ENCODE assay signal across 21 cellular contexts in genomic region chr20:396252-396618, GRCh38. TPM values are rescaled to one million over a fixed set of nuclear protein-coding genes. Genes with fewer than 3 reads are reported as not detected.
A peak's percentile ranks its signal among the peaks of the same experiment; 100 is the strongest.
DNase-seq lines count a peak whose midpoint lies in the region; ATAC-seq, FAIRE-seq and TF ChIP-seq lines count a peak whose summit lies in the region.
"Had no signal": no experiment of that assay in that cellular context is flagged by ENCODE, and none has a peak within 500 bp of the region (broad histone marks: within the 10 kb centered on the region; RNA-seq: fewer than 3 reads in every experiment).

No MANE protein-coding gene starts in this region.

- no TSS peak for BruUV-seq in HepG2 (replicated peaks; lab: Mats Ljungman, UMichigan)

- H3K27ac ChIP-seq in A549 (peak overlapping the region; percentile 42 to 60; a peak in 3 of 6 replicates), RWPE1 (peak overlapping the region; percentile 81), HepG2 (ENCODE audit: extremely low read length, insufficient read depth, low read length) (peak overlapping the region; percentile 87), prostate gland (peak overlapping the region; percentile 61 to 66), neural progenitor cell (no peak overlapping the region)

- CTCF ChIA-PET in A549 (lab: Yijun Ruan, JAX): interaction anchor here (0.8 to 15.4 kb wide), 7 partner anchors 11 to 66 kb away, joined by 3 to 160 read pairs (median 6); partner anchors contain the start of gene TRIB3
- CTCF ChIA-PET in RWPE1 (lab: Yijun Ruan, JAX): no interaction called here
- CTCF ChIA-PET in HepG2 (lab: Yijun Ruan, JAX; ENCODE audit: low intra/inter-chr PET ratio, low total read pairs): interaction anchor here (1.0 kb wide), 1 partner anchor 35 kb away, joined by 3 read pairs; no protein-coding TSS in a partner anchor
- CTCF ChIA-PET in activated CD8-positive, alpha-beta memory T cell treated with anti-CD3 and anti-CD28 coated beads, Interleukin-2, amount 10 ng/mL, durations not matched to agents 7 days and 5 days (lab: Charles Lee): no interaction called here

- no peak overlapping the region for H3K4me3 Mint-ChIP-seq in activated CD8-positive, alpha-beta memory T cell treated with anti-CD3 and anti-CD28 coated beads, Interleukin-2, amount 10 ng/mL, durations not matched to agents 7 days and 5 days
- H3K4me3 Mint-ChIP-seq in neural progenitor cell: no peak overlapping the region
- H3K4me3 Mint-ChIP-seq: CD14-positive monocyte; CD8-positive, alpha-beta T cell; HFFc6 had no signal

- H3K9me3 Mint-ChIP-seq in activated CD8-positive, alpha-beta memory T cell treated with anti-CD3 and anti-CD28 coated beads, Interleukin-2, amount 10 ng/mL, durations not matched to agents 7 days and 5 days (ENCODE audit: low read depth): no peaks in the 10 kb centered on the region
- H3K9me3 Mint-ChIP-seq in neural progenitor cell: no peaks in the 10 kb centered on the region
- H3K9me3 Mint-ChIP-seq: CD14-positive monocyte; CD8-positive, alpha-beta T cell; HFFc6 had no signal

- TF ChIP-seq CTCF in A549 (IDR thresholded peaks at IDR 0.05) (no peak), RWPE1 (conservative IDR thresholded peaks at IDR 0.05; ENCODE audit: low read depth) (no peak), HepG2 (CRISPR knock-in tag; IDR thresholded peaks at IDR 0.05) (no peak), prostate gland (IDR thresholded peaks at IDR 0.05) (no peak), neural progenitor cell (IDR thresholded peaks at IDR 0.05) (no peak)

- H3F3A ChIP-seq in neural progenitor cell (ENCODE audit: low read depth): peaks cover 5% of the 10 kb centered on the region

- POLR2A ChIA-PET in A549 (lab: Yijun Ruan, JAX) (interaction anchor here (0.6 kb wide), 1 partner anchor 9 kb away, joined by 3 read pairs; no protein-coding TSS in a partner anchor), RWPE1 (lab: Yijun Ruan, JAX; ENCODE audit: low non-redundant PET) (interaction anchor here (1.0 kb wide), 1 partner anchor 33 kb away, joined by 4 read pairs; no protein-coding TSS in a partner anchor), HepG2 (lab: Yijun Ruan, JAX) (interaction anchor here (1.2 to 29.0 kb wide), 6 partner anchors 2 to 49 kb away, joined by 3 to 1587 read pairs (median 466); partner anchors contain the start of genes NRSN2, RBCK1 and TRIB3)

- no peak overlapping the region; the same call in 2 of the 3 replicates for H3K4me2 ChIP-seq in A549
- peak overlapping the region; percentile 18; the same call in 1 of the 2 replicates for H3K4me2 ChIP-seq in HepG2 (ENCODE audit: low read depth, low read length)
- no peak overlapping the region for H3K4me2 ChIP-seq in neural progenitor cell

- no peak overlapping the region for H3K4me3 ChIP-seq in A549
- H3K4me3 ChIP-seq in HepG2 (replicated peaks in 1 of 3; ENCODE audit: insufficient read depth in 1 of 3, low read depth in 2 of 3, low read length in 3 of 3): peak overlapping the region in 1 of 3 experiments; percentile 3; a peak in 1 of 6 replicates
- no peak overlapping the region for H3K4me3 ChIP-seq in prostate gland
- no peak overlapping the region for H3K4me3 ChIP-seq in neural progenitor cell
- H3K4me3 ChIP-seq: HAP-1 had no signal

- H3K79me2 ChIP-seq in HepG2 (ENCODE audit: insufficient read depth, low read length) (peaks cover 3% of the 10 kb centered on the region), neural progenitor cell (ENCODE audit: low read depth) (no peaks in the 10 kb centered on the region)

- no peak overlapping the region for H2AFZ ChIP-seq in HepG2 (ENCODE audit: low read length)
- H2AFZ ChIP-seq in neural progenitor cell (replicated peaks): no peak overlapping the region

- intact Hi-C loops in HepG2 (cut with micrococcal nuclease; ENCODE audit: unreplicated experiment) (no loop called here), prostate gland (cut with DNase I) (no loop called here)

- FAIRE-seq in A549 (lab: Jason Lieb, UNC): no peak
- FAIRE-seq in HepG2 (lab: Jason Lieb, UNC): no peak
- FAIRE-seq: D721Med, G401.6, GM12892, GM19239, H1 had no signal

- TF ChIP-seq POLR2A in A549 (IDR thresholded peaks at IDR 0.05; ENCODE audit: low read length) (no peak), HepG2 (IDR thresholded peaks at IDR 0.05; ENCODE audit: insufficient read depth in 1 of 2, low read depth in 2 of 2, low read length in 2 of 2) (peak in 1 of 2 experiments; percentile 52; a peak in 1 of 4 replicates), prostate gland (IDR thresholded peaks at IDR 0.05) (no peak)

- H3K4me1 ChIP-seq in A549 (peaks cover 42% of the 10 kb centered on the region), HepG2 (ENCODE audit: insufficient read depth, low read length) (peaks cover 82% of the 10 kb centered on the region), prostate gland (replicated peaks) (no peaks in the 10 kb centered on the region), neural progenitor cell (peaks cover 10% of the 10 kb centered on the region)

- peaks cover 24% of the 10 kb centered on the region for H3K36me3 Mint-ChIP-seq in activated CD8-positive, alpha-beta memory T cell treated with anti-CD3 and anti-CD28 coated beads, Interleukin-2, amount 10 ng/mL, durations not matched to agents 7 days and 5 days
- no peaks in the 10 kb centered on the region for H3K36me3 Mint-ChIP-seq in neural progenitor cell

- peaks cover 8% of the 10 kb centered on the region for H3K4me1 Mint-ChIP-seq in activated CD8-positive, alpha-beta memory T cell treated with anti-CD3 and anti-CD28 coated beads, Interleukin-2, amount 10 ng/mL, durations not matched to agents 7 days and 5 days
- H3K4me1 Mint-ChIP-seq in neural progenitor cell: peaks cover 12% of the 10 kb centered on the region

- H3K27me3 ChIP-seq in HepG2 (ENCODE audit: control insufficient read depth in 1 of 2, insufficient read depth in 2 of 2, low read length in 2 of 2) (no peaks in the 10 kb centered on the region), prostate gland (replicated peaks; ENCODE audit: insufficient read depth) (no peaks in the 10 kb centered on the region), neural progenitor cell (no peaks in the 10 kb centered on the region)

- ATAC-seq in A549: no peak; a peak in 1 of 6 replicates
- peak; percentile 0; the same call in 1 of the 3 replicates for ATAC-seq in HepG2
- ATAC-seq in activated CD8-positive, alpha-beta memory T cell treated with anti-CD3 and anti-CD28 coated beads, Interleukin-2, amount 10 ng/mL, durations not matched to agents 7 days and 5 days: no peak
- ATAC-seq in stimulated activated naive CD8-positive, alpha-beta T cell treated with anti-CD3 and anti-CD28 coated beads, Interleukin-15, Interleukin-2, amounts not matched to agents 100 U/mL and 50 U/mL, for 24 hours: no peak
- ATAC-seq: CD8-positive, alpha-beta T cell had no signal

- H3K36me3 ChIP-seq in HepG2 (replicated peaks in 1 of 2; ENCODE audit: control insufficient read depth in 1 of 2, insufficient read depth in 2 of 2, low read length in 2 of 2) (peaks cover 42 to 64% of the 10 kb centered on the region in 2 experiments), prostate gland (no peaks in the 10 kb centered on the region), neural progenitor cell (no peaks in the 10 kb centered on the region)

- H3K9me3 ChIP-seq in A549 (no peaks in the 10 kb centered on the region), HepG2 (ENCODE audit: low read length) (no peaks in the 10 kb centered on the region), prostate gland (no peaks in the 10 kb centered on the region), neural progenitor cell (ENCODE audit: low read depth) (no peaks in the 10 kb centered on the region)
- H3K9me3 ChIP-seq: HAP-1 had no signal

- H4K20me1 ChIP-seq in HepG2 (ENCODE audit: insufficient read depth, low read length): no peaks in the 10 kb centered on the region
- H4K20me1 ChIP-seq in neural progenitor cell (ENCODE audit: low read depth): no peaks in the 10 kb centered on the region

- H3K9ac ChIP-seq in HepG2 (ENCODE audit: insufficient read depth, low read depth, low read length): peak overlapping the region; percentile 57
- no peak overlapping the region for H3K9ac ChIP-seq in neural progenitor cell

- TF ChIP-seq EP300 in A549 (IDR thresholded peaks at IDR 0.05): no peak
- no peak for TF ChIP-seq EP300 in HepG2 (IDR thresholded peaks at IDR 0.05; ENCODE audit: low read depth in 2 of 2, low read length in 2 of 2)
- no peak for TF ChIP-seq EP300 in HepG2 (CRISPR knock-in tag; IDR thresholded peaks at IDR 0.05; ENCODE audit: borderline replicate concordance)

- TF ChIP-seq RAD21 in A549 (conservative IDR thresholded peaks at IDR 0.05 in 1 of 2, IDR thresholded peaks at IDR 0.05 in 1 of 2) (no peak), HepG2 (CRISPR knock-in tag; IDR thresholded peaks at IDR 0.05) (no peak)

- 91% methylated on average over 24 of the region's 24 CpGs for WGBS in A549 (ENCODE audit: missing lambda C conversion rate)
- WGBS in HepG2 (ENCODE audit: low lambda C conversion rate): 94% methylated on average over 24 of the region's 24 CpGs
- whole genome bisulfite sequencing in prostate gland: 90% methylated on average over 24 of the region's 24 CpGs

- no peaks in the 10 kb centered on the region for H3K27me3 Mint-ChIP-seq in activated CD8-positive, alpha-beta memory T cell treated with anti-CD3 and anti-CD28 coated beads, Interleukin-2, amount 10 ng/mL, durations not matched to agents 7 days and 5 days
- peaks cover 5% of the 10 kb centered on the region for H3K27me3 Mint-ChIP-seq in neural progenitor cell (ENCODE audit: insufficient read depth, low read depth)

- H3K27ac Mint-ChIP-seq in activated CD8-positive, alpha-beta memory T cell treated with anti-CD3 and anti-CD28 coated beads, Interleukin-2, amount 10 ng/mL, durations not matched to agents 7 days and 5 days: no peak overlapping the region
- no peak overlapping the region for H3K27ac Mint-ChIP-seq in neural progenitor cell
- H3K27ac Mint-ChIP-seq: CD8-positive, alpha-beta T cell; HFFc6 had no signal

- DNase-seq in A549 (ENCODE audit: low read depth in 1 of 2, low spot score in 1 of 2) (no peak), RWPE1 (ENCODE audit: low spot score) (no peak), HepG2 (ENCODE audit: low spot score) (no peak), prostate gland (ENCODE audit: low spot score) (no peak), neural progenitor cell (ENCODE audit: low spot score) (no peak)
- DNase-seq in activated CD8-positive, alpha-beta memory T cell treated with anti-CD3 and anti-CD28 coated beads, Interleukin-2, amount 10 ng/mL, durations not matched to agents 7 days and 5 days: no peak
- DNase-seq in stimulated activated naive CD8-positive, alpha-beta T cell treated with anti-CD3 and anti-CD28 coated beads, Interleukin-15, Interleukin-2, amounts not matched to agents 100 U/mL and 50 U/mL, for 24 hours: no peak
- DNase-seq: CD8-positive, alpha-beta T cell; COR-L47; DMS153; DMS79 treated with DMSO at 0.1 percent for 48 hours; EL; HFFc6; IMR-90 had no signal

- in situ Hi-C loops in HepG2 (cut with HindIII; ENCODE audit: extremely low pct_ligation_motif_present, low pct_unique_long_range_greater_than_20kb): no loop called here

RNA-seq across cellular contexts. Expression of gene RBCK1, which starts 11.9 kb away (rescaled TPM):
- 222 and 239 TPM in 2 replicates for polyA plus RNA-seq in A549 (2011; rRNA removed)
- polyA plus RNA-seq in A549 (2012; cell fraction: cytosol; rRNA removed): 142 and 173 TPM in 2 replicates
- 254 and 311 TPM in 2 replicates for polyA plus RNA-seq in A549 (2012; cell fraction: nucleus; rRNA removed)
- polyA plus RNA-seq in A549 (2017; fragmentation: RNase III; extraction: RNeasy Plus Mini Kit Qiagen cat#74134 plus additional on column Dnase treatment): 105 to 117 TPM (median 112 TPM) in 3 replicates
- 186 and 187 TPM in 2 replicates for polyA minus RNA-seq in A549 (2011; rRNA and poly(A)+ RNA removed)
- 121 and 149 TPM in 2 replicates for total RNA-seq in HepG2 (2016; rRNA removed; fragmentation: Illumina TruSeq; extraction: Trizol)
- 176 and 212 TPM in 2 replicates for total RNA-seq in HepG2 (2016; cell fraction: cytosol; rRNA removed; fragmentation: Illumina TruSeq; extraction: Trizol; ENCODE audit: low read depth)
- total RNA-seq in HepG2 (2016; cell fraction: insoluble cytoplasmic fraction; rRNA removed; fragmentation: Illumina TruSeq; extraction: Trizol): 110 and 147 TPM in 2 replicates
- total RNA-seq in HepG2 (2016; cell fraction: membrane; rRNA removed; fragmentation: Illumina TruSeq; extraction: Trizol): 217 and 241 TPM in 2 replicates
- total RNA-seq in HepG2 (2016; cell fraction: nucleus; rRNA removed; fragmentation: Illumina TruSeq; extraction: Trizol): 83.9 and 95.5 TPM in 2 replicates
- 215 and 270 TPM in 2 replicates for polyA plus RNA-seq in HepG2 (2011; rRNA removed)
- polyA plus RNA-seq in HepG2 (2011; cell fraction: cytosol; rRNA removed): 171 and 196 TPM in 2 replicates
- 558 and 618 TPM in 2 replicates for polyA plus RNA-seq in HepG2 (2011; cell fraction: nucleus; rRNA removed)
- polyA plus RNA-seq in HepG2 (2012): 207 and 311 TPM in 2 replicates
- 291 and 331 TPM in 2 replicates for polyA plus RNA-seq in HepG2 (2016; cell fraction: cytosol; fragmentation: Illumina TruSeq; extraction: Trizol; ENCODE audit: low read depth)
- polyA plus RNA-seq in HepG2 (2016; cell fraction: insoluble cytoplasmic fraction; fragmentation: Illumina TruSeq; extraction: Trizol; ENCODE audit: low read depth): 144 and 159 TPM in 2 replicates
- polyA plus RNA-seq in HepG2 (2016; cell fraction: membrane; fragmentation: Illumina TruSeq; extraction: Trizol; ENCODE audit: low read depth): 277 and 299 TPM in 2 replicates
- 357 and 365 TPM in 2 replicates for polyA plus RNA-seq in HepG2 (2016; cell fraction: nucleus; fragmentation: Illumina TruSeq; extraction: Trizol; ENCODE audit: insufficient read depth, low read depth)
- polyA minus RNA-seq in HepG2 (2011; rRNA and poly(A)+ RNA removed; ENCODE audit: low replicate concordance): 36.5 and 119 TPM in 2 replicates
- polyA minus RNA-seq in HepG2 (2011; cell fraction: cytosol; rRNA and poly(A)+ RNA removed): 65.9 and 88.8 TPM in 2 replicates
- 102 and 144 TPM in 2 replicates for polyA minus RNA-seq in HepG2 (2011; cell fraction: nucleus; rRNA and poly(A)+ RNA removed)
- total RNA-seq in prostate gland: 100 to 1,000 TPM; 108 to 158 TPM
- total RNA-seq in activated CD8-positive, alpha-beta memory T cell treated with anti-CD3 and anti-CD28 coated beads, Interleukin-2, amount 10 ng/mL, durations not matched to agents 7 days and 5 days: 100 to 1,000 TPM; 114 to 173 TPM
- 24.3 and 60.7 TPM in 2 replicates for total RNA-seq in neural progenitor cell (ENCODE audit: low replicate concordance)

RNA-seq across cellular contexts. Expression of gene TRIB3, which starts 15.7 kb away (rescaled TPM):
- polyA plus RNA-seq in A549 (2011; rRNA removed) (210 and 269 TPM in 2 replicates), A549 (2017; fragmentation: RNase III; extraction: RNeasy Plus Mini Kit Qiagen cat#74134 plus additional on column Dnase treatment) (28.4 to 39.8 TPM (median 34.0 TPM) in 3 replicates), HepG2 (2011; rRNA removed) (150 and 241 TPM in 2 replicates)
- 56.5 and 79.1 TPM in 2 replicates for polyA plus RNA-seq in A549 (2012; cell fraction: cytosol; rRNA removed)
- 68.7 and 90.7 TPM in 2 replicates for polyA plus RNA-seq in A549 (2012; cell fraction: nucleus; rRNA removed)
- polyA minus RNA-seq in A549 (2011; rRNA and poly(A)+ RNA removed): 224 and 268 TPM in 2 replicates
- total RNA-seq in HepG2 (2016; rRNA removed; fragmentation: Illumina TruSeq; extraction: Trizol) (106 and 115 TPM in 2 replicates), prostate gland (10 to 100 TPM; 11.8 to 22.7 TPM), neural progenitor cell (ENCODE audit: low replicate concordance) (0.43 and 3.7 TPM in 2 replicates)
- 40.1 and 45.0 TPM in 2 replicates for total RNA-seq in HepG2 (2016; cell fraction: cytosol; rRNA removed; fragmentation: Illumina TruSeq; extraction: Trizol; ENCODE audit: low read depth)
- 106 and 115 TPM in 2 replicates for total RNA-seq in HepG2 (2016; cell fraction: insoluble cytoplasmic fraction; rRNA removed; fragmentation: Illumina TruSeq; extraction: Trizol)
- total RNA-seq in HepG2 (2016; cell fraction: membrane; rRNA removed; fragmentation: Illumina TruSeq; extraction: Trizol): 107 and 130 TPM in 2 replicates
- total RNA-seq in HepG2 (2016; cell fraction: nucleus; rRNA removed; fragmentation: Illumina TruSeq; extraction: Trizol): 47.6 and 54.9 TPM in 2 replicates
- 165 and 177 TPM in 2 replicates for polyA plus RNA-seq in HepG2 (2011; cell fraction: cytosol; rRNA removed)
- 122 and 148 TPM in 2 replicates for polyA plus RNA-seq in HepG2 (2011; cell fraction: nucleus; rRNA removed)
- 78.0 and 193 TPM in 2 replicates for polyA plus RNA-seq in HepG2 (2012)
- polyA plus RNA-seq in HepG2 (2016; cell fraction: cytosol; fragmentation: Illumina TruSeq; extraction: Trizol; ENCODE audit: low read depth): 33.6 and 42.0 TPM in 2 replicates
- polyA plus RNA-seq in HepG2 (2016; cell fraction: insoluble cytoplasmic fraction; fragmentation: Illumina TruSeq; extraction: Trizol; ENCODE audit: low read depth): 99.1 and 105 TPM in 2 replicates
- polyA plus RNA-seq in HepG2 (2016; cell fraction: membrane; fragmentation: Illumina TruSeq; extraction: Trizol; ENCODE audit: low read depth): 76.6 and 88.5 TPM in 2 replicates
- 77.9 and 79.0 TPM in 2 replicates for polyA plus RNA-seq in HepG2 (2016; cell fraction: nucleus; fragmentation: Illumina TruSeq; extraction: Trizol; ENCODE audit: insufficient read depth, low read depth)
- 66.9 and 301 TPM in 2 replicates for polyA minus RNA-seq in HepG2 (2011; rRNA and poly(A)+ RNA removed; ENCODE audit: low replicate concordance)
- polyA minus RNA-seq in HepG2 (2011; cell fraction: cytosol; rRNA and poly(A)+ RNA removed): 115 and 151 TPM in 2 replicates
- polyA minus RNA-seq in HepG2 (2011; cell fraction: nucleus; rRNA and poly(A)+ RNA removed): 35.9 and 65.3 TPM in 2 replicates
- total RNA-seq in activated CD8-positive, alpha-beta memory T cell treated with anti-CD3 and anti-CD28 coated beads, Interleukin-2, amount 10 ng/mL, durations not matched to agents 7 days and 5 days: 10 to 100 TPM; 22.4 to 25.4 TPM

RNA-seq across cellular contexts. Expression of gene NRSN2, which starts 49.3 kb away (rescaled TPM):
- polyA plus RNA-seq in A549 (2011; rRNA removed): 40.5 and 47.5 TPM in 2 replicates
- 103 and 115 TPM in 2 replicates for polyA plus RNA-seq in A549 (2012; cell fraction: cytosol; rRNA removed)
- 84.2 and 135 TPM in 2 replicates for polyA plus RNA-seq in A549 (2012; cell fraction: nucleus; rRNA removed)
- polyA plus RNA-seq in A549 (2017; fragmentation: RNase III; extraction: RNeasy Plus Mini Kit Qiagen cat#74134 plus additional on column Dnase treatment): 59.6 to 74.8 TPM (median 74.3 TPM) in 3 replicates
- polyA minus RNA-seq in A549 (2011; rRNA and poly(A)+ RNA removed): 36.5 and 42.2 TPM in 2 replicates
- total RNA-seq in HepG2 (2016; rRNA removed; fragmentation: Illumina TruSeq; extraction: Trizol): 28.4 and 32.3 TPM in 2 replicates
- total RNA-seq in HepG2 (2016; cell fraction: cytosol; rRNA removed; fragmentation: Illumina TruSeq; extraction: Trizol; ENCODE audit: low read depth): 13.5 and 19.5 TPM in 2 replicates
- total RNA-seq in HepG2 (2016; cell fraction: insoluble cytoplasmic fraction; rRNA removed; fragmentation: Illumina TruSeq; extraction: Trizol): 26.0 and 33.1 TPM in 2 replicates
- 30.9 and 37.0 TPM in 2 replicates for total RNA-seq in HepG2 (2016; cell fraction: membrane; rRNA removed; fragmentation: Illumina TruSeq; extraction: Trizol)
- 18.0 and 19.9 TPM in 2 replicates for total RNA-seq in HepG2 (2016; cell fraction: nucleus; rRNA removed; fragmentation: Illumina TruSeq; extraction: Trizol)
- 49.4 and 63.3 TPM in 2 replicates for polyA plus RNA-seq in HepG2 (2011; rRNA removed)
- 69.4 and 90.4 TPM in 2 replicates for polyA plus RNA-seq in HepG2 (2011; cell fraction: cytosol; rRNA removed)
- polyA plus RNA-seq in HepG2 (2011; cell fraction: nucleus; rRNA removed): 68.6 and 73.2 TPM in 2 replicates
- polyA plus RNA-seq in HepG2 (2012): 32.8 and 45.8 TPM in 2 replicates
- polyA plus RNA-seq in HepG2 (2016; cell fraction: cytosol; fragmentation: Illumina TruSeq; extraction: Trizol; ENCODE audit: low read depth): 30.7 and 34.2 TPM in 2 replicates
- polyA plus RNA-seq in HepG2 (2016; cell fraction: insoluble cytoplasmic fraction; fragmentation: Illumina TruSeq; extraction: Trizol; ENCODE audit: low read depth): 54.0 and 55.2 TPM in 2 replicates
- 61.7 and 66.8 TPM in 2 replicates for polyA plus RNA-seq in HepG2 (2016; cell fraction: membrane; fragmentation: Illumina TruSeq; extraction: Trizol; ENCODE audit: low read depth)
- polyA plus RNA-seq in HepG2 (2016; cell fraction: nucleus; fragmentation: Illumina TruSeq; extraction: Trizol; ENCODE audit: insufficient read depth, low read depth): 79.0 and 79.1 TPM in 2 replicates
- 1.6 and 52.5 TPM in 2 replicates for polyA minus RNA-seq in HepG2 (2011; rRNA and poly(A)+ RNA removed; ENCODE audit: low replicate concordance)
- 32.5 and 33.1 TPM in 2 replicates for polyA minus RNA-seq in HepG2 (2011; cell fraction: cytosol; rRNA and poly(A)+ RNA removed)
- 10.7 and 15.0 TPM in 2 replicates for polyA minus RNA-seq in HepG2 (2011; cell fraction: nucleus; rRNA and poly(A)+ RNA removed)
- total RNA-seq in prostate gland: 10 to 100 TPM; 26.3 to 48.3 TPM
- 1 to 10 TPM; 2.9 to 5.0 TPM for total RNA-seq in activated CD8-positive, alpha-beta memory T cell treated with anti-CD3 and anti-CD28 coated beads, Interleukin-2, amount 10 ng/mL, durations not matched to agents 7 days and 5 days
- 8.8 and 20.1 TPM in 2 replicates for total RNA-seq in neural progenitor cell (ENCODE audit: low replicate concordance)

Comparison
In these comparisons a context has a peak if more than half of its experiments do, and no peak if none do; other contexts are left out.
1. CTCF ChIA-PET loops: an anchor here in A549 (0.8 to 15.4 kb wide) and HepG2 (1.0 kb wide); none called in RWPE1 and activated CD8-positive, alpha-beta memory T cell treated with anti-CD3 and anti-CD28 coated beads, Interleukin-2, amount 10 ng/mL, durations not matched to agents 7 days and 5 days.
2. Of the 38 proteins assayed by ChIP-seq in both HepG2 and A549: peak only in HepG2: NFE2L2 and TP53; only in A549: none; in both: none; in neither: 35; mixed calls (peak in some experiments, not most) for 1.